ENCODE assay signal across 21 cellular contexts in genomic region chr1:14970799-14971141, GRCh38.
DNase-seq lines count a peak whose midpoint lies in the region; ATAC-seq and TF ChIP-seq lines count a peak whose summit lies in the region.
"Had no signal": no experiment of that assay in that cellular context is flagged by ENCODE, and none has a peak within 500 bp of the region (broad histone marks: within the 10 kb centered on the region; RNA-seq: fewer than 3 reads in every experiment).

No MANE protein-coding gene starts in this region.

- H3K36me3 ChIP-seq in adrenal gland (replicated peaks in 1 of 2), result no peaks in the 10 kb centered on the region
- no peaks in the 10 kb centered on the region for H3K36me3 ChIP-seq in gastroesophageal sphincter
- H3K36me3 ChIP-seq in PC-9 (ENCODE audit: low read depth), result no peaks in the 10 kb centered on the region
- H3K36me3 ChIP-seq: uterus had no signal

- intact Hi-C loops in adrenal gland (cut with DNase I), result no loop called here
- intact Hi-C loops in PC-9 (cut with micrococcal nuclease; ENCODE audit: unreplicated experiment), result no loop called here
- intact Hi-C loops in CD4-positive, alpha-beta T cell (cut with DNase I, micrococcal nuclease), result no loop called here

- H3K4me1 Mint-ChIP-seq in osteocyte (ENCODE audit: unreplicated experiment), result peaks cover 65% of the 10 kb centered on the region
- peaks cover 16% of the 10 kb centered on the region for H3K4me1 Mint-ChIP-seq in CD4-positive, alpha-beta T cell (ENCODE audit: low read depth)
- H3K4me1 Mint-ChIP-seq: CD14-positive monocyte had no signal

- H3K79me2 ChIP-seq in PC-9 (ENCODE audit: low read depth), result no peaks in the 10 kb centered on the region

- DNase-seq in AG20443 (ENCODE audit: low spot score) (peak; percentile 24), adrenal gland (no peak), osteocyte (ENCODE audit: extremely low spot score, unreplicated experiment) (no peak), PC-9 (no peak), COLO668 (lab: John Stamatoyannopoulos, UW; ENCODE audit: unreplicated experiment) (no peak)
- DNase-seq in CD4-positive, alpha-beta T cell, result no peak
- no peak for DNase-seq in activated CD4-positive, alpha-beta T cell treated with anti-CD3 and anti-CD28 coated beads, Interleukin-2, amount 50 U/mL, for 48 hours
- DNase-seq: activated T-cell treated with anti-CD3 and anti-CD28 coated beads, Interleukin-2, amount 50 U/mL, for 4 hours; DMS 273 treated with DMSO at 0.1 percent for 48 hours; effector memory CD4-positive, alpha-beta T cell; esophagus squamous epithelium; GF-D8; NCI-H1436 treated with DMSO at 0.1 percent for 48 hours; NCI-H2171; NCI-H69; retina had no signal

- peaks cover 4% of the 10 kb centered on the region for H3K9me3 Mint-ChIP-seq in osteocyte (ENCODE audit: unreplicated experiment)
- peaks cover 6% of the 10 kb centered on the region for H3K9me3 Mint-ChIP-seq in CD4-positive, alpha-beta T cell
- H3K9me3 Mint-ChIP-seq: activated T-cell treated with anti-CD3 and anti-CD28 coated beads, Interleukin-2, amount 50 U/mL, for 4 hours had no signal

- no peak overlapping the region for H3K4me3 ChIP-seq in adrenal gland
- H3K4me3 ChIP-seq in gastroesophageal sphincter, result no peak overlapping the region
- no peak overlapping the region for H3K4me3 ChIP-seq in PC-9
- H3K4me3 ChIP-seq: esophagus squamous epithelium, mucosa of descending colon, uterus had no signal

- H3K27ac ChIP-seq in adrenal gland (peak overlapping the region; percentile 28 to 87 (median 72)), gastroesophageal sphincter (peak overlapping the region in 3 of 4 donors; percentile 4 to 64 (median 32)), PC-9 (no peak overlapping the region)
- H3K27ac ChIP-seq in CD4-positive, alpha-beta T cell (ENCODE audit: low read depth, low read length), result no peak overlapping the region
- H3K27ac ChIP-seq: uterus had no signal

- H3K4me3 Mint-ChIP-seq in osteocyte (ENCODE audit: unreplicated experiment), result peak overlapping the region; percentile 24
- H3K4me3 Mint-ChIP-seq in CD4-positive, alpha-beta T cell, result no peak overlapping the region
- H3K4me3 Mint-ChIP-seq: activated naive CD4-positive, alpha-beta T cell treated with anti-CD3 and anti-CD28 coated beads for 36 hours; activated T-cell treated with anti-CD3 and anti-CD28 coated beads, Interleukin-2, amount 50 U/mL, for 4 hours; CD14-positive monocyte had no signal

- H4K20me1 ChIP-seq in PC-9 (ENCODE audit: insufficient read depth), result no peaks in the 10 kb centered on the region

- TF ChIP-seq CTCF in adrenal gland (IDR thresholded peaks at IDR 0.05), result no peak
- TF ChIP-seq CTCF in gastroesophageal sphincter (IDR thresholded peaks at IDR 0.05), result no peak
- no peak for TF ChIP-seq CTCF in osteocyte (IDR thresholded peaks at IDR 0.05)
- no peak for TF ChIP-seq CTCF in PC-9 (conservative IDR thresholded peaks at IDR 0.05)
- TF ChIP-seq CTCF in CD4-positive, alpha-beta T cell (IDR thresholded peaks at IDR 0.05), result no peak

- H2AFZ ChIP-seq in PC-9, result no peak overlapping the region

- BruUV-seq in PC-9 (replicated peaks; lab: Mats Ljungman, UMichigan), result no TSS peak

- POLR2A ChIA-PET in PC-9 (lab: Charles Lee; ENCODE audit: unreplicated experiment), result no interaction called here
- POLR2A ChIA-PET in CD4-positive, alpha-beta T cell (lab: Charles Lee), result no interaction called here

- no peak for TF ChIP-seq EP300 in gastroesophageal sphincter (IDR thresholded peaks at IDR 0.05)

- no peaks in the 10 kb centered on the region for H3K9me2 ChIP-seq in PC-9 (ENCODE audit: insufficient read depth)

- H3F3A ChIP-seq in PC-9 (ENCODE audit: insufficient read depth, low read depth), result no peaks in the 10 kb centered on the region

- peaks cover 0 to 9% (median 0%) of the 10 kb centered on the region in 3 donors for H3K9me3 ChIP-seq in adrenal gland (replicated peaks in 1 of 3)
- peaks cover 0 to 10% (median 0%) of the 10 kb centered on the region in 3 donors for H3K9me3 ChIP-seq in gastroesophageal sphincter
- no peaks in the 10 kb centered on the region for H3K9me3 ChIP-seq in PC-9 (ENCODE audit: insufficient read depth, low read depth)
- peaks cover 7% of the 10 kb centered on the region for H3K9me3 ChIP-seq in CD4-positive, alpha-beta T cell (ENCODE audit: control insufficient read depth, low read length)
- H3K9me3 ChIP-seq: esophagus squamous epithelium, uterus had no signal

- H3K4me2 ChIP-seq in PC-9, result no peak overlapping the region

- CTCF ChIA-PET in PC-9 (lab: Charles Lee), result no interaction called here
- CTCF ChIA-PET in CD4-positive, alpha-beta T cell (lab: Charles Lee), result no interaction called here

- TF ChIP-seq POLR2A in adrenal gland (IDR thresholded peaks at IDR 0.05) (no peak), gastroesophageal sphincter (IDR thresholded peaks at IDR 0.05) (no peak)

- no peaks in the 10 kb centered on the region for H3K27me3 Mint-ChIP-seq in osteocyte (ENCODE audit: unreplicated experiment)
- H3K27me3 Mint-ChIP-seq in CD4-positive, alpha-beta T cell, result peaks cover 5% of the 10 kb centered on the region

- peaks cover 18 to 49% of the 10 kb centered on the region in 2 donors for H3K4me1 ChIP-seq in adrenal gland (replicated peaks in 1 of 2)
- peaks cover 0 to 51% (median 20%) of the 10 kb centered on the region in 3 donors for H3K4me1 ChIP-seq in gastroesophageal sphincter
- H3K4me1 ChIP-seq in PC-9 (replicated peaks; ENCODE audit: insufficient read depth), result no peaks in the 10 kb centered on the region
- H3K4me1 ChIP-seq: uterus had no signal

- no peak for ATAC-seq in gastroesophageal sphincter
- no peak for ATAC-seq in CD4-positive, alpha-beta T cell (ENCODE audit: poor library complexity)
- ATAC-seq: activated T-cell treated with anti-CD3 and anti-CD28 coated beads, Interleukin-2, amount 50 U/mL, for 4 hours had no signal

- H3K36me3 Mint-ChIP-seq in osteocyte (ENCODE audit: unreplicated experiment), result peaks cover 10% of the 10 kb centered on the region
- no peaks in the 10 kb centered on the region for H3K36me3 Mint-ChIP-seq in CD4-positive, alpha-beta T cell (ENCODE audit: low read depth)
- H3K36me3 Mint-ChIP-seq: CD14-positive monocyte had no signal

- peak overlapping the region; percentile 94 for H3K27ac Mint-ChIP-seq in osteocyte (ENCODE audit: unreplicated experiment)
- no peak overlapping the region for H3K27ac Mint-ChIP-seq in CD4-positive, alpha-beta T cell
- H3K27ac Mint-ChIP-seq: activated naive CD4-positive, alpha-beta T cell treated with anti-CD3 and anti-CD28 coated beads for 36 hours; CD14-positive monocyte had no signal

- WGBS in adrenal gland, 4 donors, result 61 to 74% (median 65%) methylated on average over 5 of the region's 5 CpGs
- 44 to 49% methylated on average over 1 to 2 of the region's 5 CpGs for WGBS in gastroesophageal sphincter (ENCODE audit: low coverage in 1 of 2), 2 donors

- H3K27me3 ChIP-seq in adrenal gland, result no peaks in the 10 kb centered on the region
- H3K27me3 ChIP-seq in gastroesophageal sphincter, result no peaks in the 10 kb centered on the region
- no peaks in the 10 kb centered on the region for H3K27me3 ChIP-seq in PC-9 (ENCODE audit: insufficient read depth, low read depth)
- H3K27me3 ChIP-seq in CD4-positive, alpha-beta T cell (ENCODE audit: control insufficient read depth, insufficient read depth, low read length), result no peaks in the 10 kb centered on the region
- H3K27me3 ChIP-seq: esophagus squamous epithelium, uterus had no signal

Comparison
In these comparisons a context has a peak if more than half of its experiments do, and no peak if none do; other contexts are left out.
1. H3K27ac ChIP-seq: peak in adrenal gland (5 of 5) and gastroesophageal sphincter (3 of 4); none in PC-9 (single experiment) and CD4-positive, alpha-beta T cell (single experiment).